ENCODE assay signal across 8 cellular contexts in the genomic region with DNA sequence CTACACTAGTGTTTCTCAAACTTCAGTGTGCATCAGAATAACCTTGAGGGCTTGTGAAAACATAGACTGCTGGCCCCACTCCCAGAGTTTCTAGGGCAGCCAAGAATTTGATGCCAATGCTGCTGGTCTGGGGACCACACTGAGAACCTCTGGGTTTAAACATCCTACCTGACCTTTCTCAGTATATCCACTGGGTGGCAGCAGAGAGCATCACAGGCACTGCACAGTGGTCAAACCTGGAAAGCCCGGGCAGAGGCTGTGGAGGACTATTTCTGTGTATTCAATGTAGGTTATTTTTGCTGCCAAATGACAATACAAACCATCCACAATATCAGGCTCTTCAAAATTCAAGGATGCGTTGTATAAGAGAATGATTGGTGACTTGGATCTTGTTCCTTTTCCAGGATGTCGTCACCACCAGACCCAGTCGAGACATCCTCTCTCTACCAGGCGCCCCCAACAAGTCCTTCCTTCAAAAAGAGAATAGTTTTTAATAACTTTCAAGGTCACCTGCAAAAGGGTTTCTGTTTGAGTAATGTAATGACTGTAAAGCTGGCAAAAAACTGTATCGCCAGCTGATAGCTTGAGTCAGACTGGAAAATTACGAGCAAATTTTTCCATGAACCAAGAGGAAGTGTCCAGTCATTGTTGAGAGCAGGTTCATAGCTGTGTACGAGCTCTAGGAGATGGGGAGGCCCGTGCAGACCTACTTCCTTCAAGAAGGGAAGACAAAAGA. TPM values are rescaled to one million over a fixed set of nuclear protein-coding genes. Genes with fewer than 3 reads are reported as not detected.
DNase-seq lines count a peak whose midpoint lies in the region; ATAC-seq lines count a peak whose summit lies in the region.

No MANE protein-coding gene starts in this region.

- 86 to 90% methylated on average over 2 to 4 of the region's 9 CpGs for WGBS in mesodermal cell (ENCODE audit: insufficient coverage in 2 of 2), 2 experiments

- H3K27ac ChIP-seq in effector memory CD4-positive, alpha-beta T cell (ENCODE audit: insufficient read depth, low read length, poor library complexity, severe bottlenecking), result no peak overlapping the region
- H3K27ac ChIP-seq in mesodermal cell (ENCODE audit: low read depth, low read length, severe bottlenecking), result peak overlapping the region; percentile 54

- POLR2A ChIA-PET in activated CD8-positive, alpha-beta T cell treated with anti-CD3 and anti-CD28 coated beads, Interleukin-2, amount 10 ng/mL, durations not matched to agents 7 days and 5 days (lab: Charles Lee), result no interaction called here

- H3K4me1 Mint-ChIP-seq in activated CD8-positive, alpha-beta T cell treated with anti-CD3 and anti-CD28 coated beads, Interleukin-2, amount 10 ng/mL, durations not matched to agents 7 days and 5 days (ENCODE audit: low read depth), result peaks cover 34% of the 10 kb centered on the region

- CTCF ChIA-PET in activated CD8-positive, alpha-beta T cell treated with anti-CD3 and anti-CD28 coated beads, Interleukin-2, amount 10 ng/mL, durations not matched to agents 7 days and 5 days (lab: Charles Lee), result interaction anchor here (0.8 to 3.2 kb wide), 21 partner anchors 8 to 509 kb away, joined by 3 to 33 read pairs (median 4); a partner anchor contains a TSS

- H3K9me3 Mint-ChIP-seq in activated CD8-positive, alpha-beta T cell treated with anti-CD3 and anti-CD28 coated beads, Interleukin-2, amount 10 ng/mL, durations not matched to agents 7 days and 5 days (ENCODE audit: insufficient read depth), result no peaks in the 10 kb centered on the region

- no peaks in the 10 kb centered on the region for H3K27me3 ChIP-seq in effector memory CD4-positive, alpha-beta T cell (replicated peaks; ENCODE audit: control insufficient read depth, insufficient read depth, low read length, poor library complexity, severe bottlenecking)

- H3K4me3 Mint-ChIP-seq in activated CD8-positive, alpha-beta T cell treated with anti-CD3 and anti-CD28 coated beads, Interleukin-2, amount 10 ng/mL, durations not matched to agents 7 days and 5 days, result no peak overlapping the region

- peak; percentile 58 for DNase-seq in COR-L47 (lab: John Stamatoyannopoulos, UW)
- peak; percentile 46 for DNase-seq in NCI-H82 treated with DMSO at 0.1 percent for 48 hours (lab: John Stamatoyannopoulos, UW; ENCODE audit: unreplicated experiment)
- DNase-seq in activated CD8-positive, alpha-beta T cell treated with anti-CD3 and anti-CD28 coated beads, Interleukin-2, amount 10 ng/mL, durations not matched to agents 7 days and 5 days, result peak; percentile 74
- DNase-seq in effector memory CD4-positive, alpha-beta T cell, result peak; percentile 18 to 53 (median 22)
- DNase-seq in stimulated activated CD8-positive, alpha-beta memory T cell treated with anti-CD3 and anti-CD28 coated beads, Interleukin-7, amount 100 ng/mL, for 1 hour (ENCODE audit: low read depth in 2 of 2), result peak; percentile 18 to 29

- peak; percentile 81 for ATAC-seq in GM19455 (IDR thresholded peaks at IDR 0.05; ENCODE audit: unreplicated experiment)
- ATAC-seq in HG03565 (IDR thresholded peaks at IDR 0.05; ENCODE audit: unreplicated experiment), result peak; percentile 66
- ATAC-seq in activated CD8-positive, alpha-beta T cell treated with anti-CD3 and anti-CD28 coated beads, Interleukin-2, amount 10 ng/mL, durations not matched to agents 7 days and 5 days, result peak; percentile 84

- no peak overlapping the region for H3K4me3 ChIP-seq in effector memory CD4-positive, alpha-beta T cell (ENCODE audit: insufficient read depth, low read depth, low read length, poor library complexity, severe bottlenecking)
- no peak overlapping the region for H3K4me3 ChIP-seq in mesodermal cell (ENCODE audit: extremely low read depth, insufficient read depth, low read length, poor library complexity, severe bottlenecking)

- no peaks in the 10 kb centered on the region for H3K36me3 Mint-ChIP-seq in activated CD8-positive, alpha-beta T cell treated with anti-CD3 and anti-CD28 coated beads, Interleukin-2, amount 10 ng/mL, durations not matched to agents 7 days and 5 days (ENCODE audit: low read depth)

- no peaks in the 10 kb centered on the region for H3K9me3 ChIP-seq in effector memory CD4-positive, alpha-beta T cell (ENCODE audit: control insufficient read depth, low read length)
- H3K9me3 ChIP-seq in mesodermal cell (ENCODE audit: control insufficient read depth, low read length), result no peaks in the 10 kb centered on the region

- peaks cover 5% of the 10 kb centered on the region for H3K4me1 ChIP-seq in effector memory CD4-positive, alpha-beta T cell (ENCODE audit: control insufficient read depth, insufficient read depth, low read length, poor library complexity, severe bottlenecking)
- H3K4me1 ChIP-seq in mesodermal cell (ENCODE audit: control insufficient read depth, insufficient read depth, low read length, poor library complexity, severe bottlenecking), result peaks cover 3% of the 10 kb centered on the region

- no peaks in the 10 kb centered on the region for H3K36me3 ChIP-seq in effector memory CD4-positive, alpha-beta T cell (ENCODE audit: control insufficient read depth, insufficient read depth, low read length)
- H3K36me3 ChIP-seq in mesodermal cell (ENCODE audit: control insufficient read depth, insufficient read depth, low read length), result no peaks in the 10 kb centered on the region

- no peak overlapping the region for H3K27ac Mint-ChIP-seq in activated CD8-positive, alpha-beta T cell treated with anti-CD3 and anti-CD28 coated beads, Interleukin-2, amount 10 ng/mL, durations not matched to agents 7 days and 5 days

- H3K27me3 Mint-ChIP-seq in activated CD8-positive, alpha-beta T cell treated with anti-CD3 and anti-CD28 coated beads, Interleukin-2, amount 10 ng/mL, durations not matched to agents 7 days and 5 days (ENCODE audit: low read depth), result peaks cover 12% of the 10 kb centered on the region

RNA-seq across cellular contexts. Expression of a gene that starts 30.6 kb away (rescaled TPM):
- total RNA-seq in activated CD8-positive, alpha-beta T cell treated with anti-CD3 and anti-CD28 coated beads, Interleukin-2, amount 10 ng/mL, durations not matched to agents 7 days and 5 days, result not detected
- 12.3 TPM for polyA plus RNA-seq in mesodermal cell (2013, experiment 1 of 2)
- 7.7 TPM for polyA plus RNA-seq in mesodermal cell (2013, experiment 2 of 2)

Comparison
In these comparisons a context has a peak if more than half of its experiments do, and no peak if none do; other contexts are left out.
1. DNase-seq: peak in every context shown above with its lines; median percentile 74 in activated CD8-positive, alpha-beta T cell treated with anti-CD3 and anti-CD28 coated beads, Interleukin-2, amount 10 ng/mL, durations not matched to agents 7 days and 5 days; 58 in COR-L47; 46 in NCI-H82 treated with DMSO at 0.1 percent for 48 hours; 24 in stimulated activated CD8-positive, alpha-beta memory T cell treated with anti-CD3 and anti-CD28 coated beads, Interleukin-7, amount 100 ng/mL, for 1 hour; 22 in effector memory CD4-positive, alpha-beta T cell.